ENCODE assay signal across 13 cellular contexts in genomic region chr16:88753191-88753590, GRCh38.
"Had no signal": no experiment of that assay in that cellular context is flagged by ENCODE, and none has a peak within 500 bp of the region (broad histone marks: within the 10 kb centered on the region; RNA-seq: fewer than 3 reads in every experiment).

No MANE protein-coding gene starts in this region.

- H3K4me3 ChIP-seq: colonic mucosa, esophagus squamous epithelium, left ventricle myocardium inferior, suprapubic skin had no signal

- H3K9me3 ChIP-seq: colonic mucosa, esophagus squamous epithelium, neutrophil, suprapubic skin had no signal

- ATAC-seq: activated naive CD4-positive, alpha-beta T cell treated with anti-CD3 and anti-CD28 coated beads, Interleukin-2, amount 50 U/mL, for 72 hours; naive thymus-derived CD4-positive, alpha-beta T cell; stimulated activated naive CD8-positive, alpha-beta T cell treated with anti-CD3 and anti-CD28 coated beads, Interleukin-15, Interleukin-2, amounts not matched to agents 100 U/mL and 50 U/mL, for 24 hours had no signal

- H3K27me3 Mint-ChIP-seq: naive thymus-derived CD4-positive, alpha-beta T cell had no signal

- H3K4me3 Mint-ChIP-seq: naive thymus-derived CD4-positive, alpha-beta T cell had no signal

- H3K4me1 ChIP-seq: colonic mucosa, left ventricle myocardium inferior had no signal

- H3K9me3 Mint-ChIP-seq: activated naive CD4-positive, alpha-beta T cell treated with anti-CD3 and anti-CD28 coated beads, Interleukin-2, amount 50 U/mL, for 72 hours; naive thymus-derived CD4-positive, alpha-beta T cell had no signal

- H3K36me3 Mint-ChIP-seq: activated naive CD4-positive, alpha-beta T cell treated with anti-CD3 and anti-CD28 coated beads, Interleukin-2, amount 50 U/mL, for 72 hours; naive thymus-derived CD4-positive, alpha-beta T cell had no signal

- H3K36me3 ChIP-seq: colonic mucosa, left ventricle myocardium inferior, neutrophil had no signal

- H3K27me3 ChIP-seq: colonic mucosa, esophagus squamous epithelium, neutrophil, suprapubic skin had no signal

- H3K27ac ChIP-seq: colonic mucosa, left ventricle myocardium inferior, neutrophil, suprapubic skin had no signal

- DNase-seq: activated CD4-positive, CD25-positive, alpha-beta regulatory T cell treated with anti-CD3 and anti-CD28 coated beads, Interleukin-2, amount 50 U/mL, for 72 hours; colonic mucosa; esophagus squamous epithelium; left ventricle myocardium inferior; naive thymus-derived CD4-positive, alpha-beta T cell; retina; stimulated activated CD4-positive, alpha-beta T cell treated with anti-CD3 and anti-CD28 coated beads, Interleukin-2, amount 100 ng/mL, for 48 hours; stimulated activated naive CD8-positive, alpha-beta T cell treated with anti-CD3 and anti-CD28 coated beads, Interleukin-15, Interleukin-2, amounts not matched to agents 100 U/mL and 50 U/mL, for 24 hours; T-helper 9 cell; trophoblast cell had no signal

- H3K27ac Mint-ChIP-seq: activated naive CD4-positive, alpha-beta T cell treated with anti-CD3 and anti-CD28 coated beads, Interleukin-2, amount 50 U/mL, for 72 hours had no signal
